In genomic region chr5:90095292-90096060, GRCh38 we compare ENCODE assay signal across 23 cellular contexts.
DNase-seq lines count a peak whose midpoint lies in the region; ATAC-seq, FAIRE-seq and TF ChIP-seq lines count a peak whose summit lies in the region.
"Had no signal": no experiment of that assay in that cellular context is flagged by ENCODE, and none has a peak within 500 bp of the region (broad histone marks: within the 10 kb centered on the region; RNA-seq: fewer than 3 reads in every experiment).

No MANE protein-coding gene starts in this region.

- BruUV-seq in A673 (replicated peaks; lab: Mats Ljungman, UMichigan) (no TSS peak), IMR-90 (replicated peaks; lab: Mats Ljungman, UMichigan) (no TSS peak)

- no peak for TF ChIP-seq POLR2A in IMR-90 (IDR thresholded peaks at IDR 0.05; ENCODE audit: low read depth, low read length)

- H3K27me3 Mint-ChIP-seq in natural killer cell (ENCODE audit: low read depth in 2 of 2), result no peaks in the 10 kb centered on the region

- H3K36me3 ChIP-seq in A673 (ENCODE audit: insufficient read depth, low read length, poor library complexity, severe bottlenecking) (no peaks in the 10 kb centered on the region), IMR-90 (ENCODE audit: control insufficient read depth, insufficient read depth, low read length) (no peaks in the 10 kb centered on the region), bronchial epithelial cell (ENCODE audit: control insufficient read depth, insufficient read depth, low read length) (no peaks in the 10 kb centered on the region)
- H3K36me3 ChIP-seq: BLaER1 treated with 17β-estradiol and CSF1 and Interleukin-3, amounts not matched to agents 10 nM and 100 nM had no signal

- H3K4me1 Mint-ChIP-seq in natural killer cell, result no peaks in the 10 kb centered on the region

- H4K91ac ChIP-seq in IMR-90 (ENCODE audit: insufficient read depth, low read depth, low read length), result no peak overlapping the region

- H2BK120ac ChIP-seq in IMR-90 (ENCODE audit: low read depth, low read length), result no peak overlapping the region

- peaks cover 3 to 12% of the 10 kb centered on the region in 2 donors for H3K9me3 Mint-ChIP-seq in natural killer cell
- H3K9me3 Mint-ChIP-seq: CD8-positive, alpha-beta T cell had no signal

- no peak overlapping the region for H3K56ac ChIP-seq in IMR-90 (ENCODE audit: extremely low read depth, insufficient read depth, low read length)

- POLR2A ChIA-PET in A673 (lab: Charles Lee; ENCODE audit: low non-redundant PET) (no interaction called here), IMR-90 (lab: Charles Lee; ENCODE audit: unreplicated experiment) (no interaction called here)

- H2AK5ac ChIP-seq in IMR-90 (ENCODE audit: low read depth, low read length), result no peak overlapping the region

- H4K8ac ChIP-seq in IMR-90 (ENCODE audit: low read depth in 2 of 2, low read length in 2 of 2), result no peak overlapping the region

- TF ChIP-seq CTCF in A673 (conservative IDR thresholded peaks at IDR 0.05; ENCODE audit: low read depth, low read length) (no peak), IMR-90 (conservative IDR thresholded peaks at IDR 0.05; ENCODE audit: low read depth, low read length) (no peak), bronchial epithelial cell (IDR thresholded peaks at IDR 0.05; ENCODE audit: insufficient read depth, low read length, severe bottlenecking) (no peak), natural killer cell (IDR thresholded peaks at IDR 0.05) (no peak)

- in situ Hi-C loops in IMR-90 (cut with MboI; ENCODE audit: low sequenced_read_pairs), result no loop called here

- no peaks in the 10 kb centered on the region for H4K20me1 ChIP-seq in IMR-90 (ENCODE audit: insufficient read depth, low read length)
- H4K20me1 ChIP-seq: BLaER1 treated with 17β-estradiol and CSF1 and Interleukin-3, amounts not matched to agents 10 nM and 100 nM had no signal

- intact Hi-C loops in A673 (cut with micrococcal nuclease; ENCODE audit: unreplicated experiment) (loop anchor here (2.0 kb wide), 1 partner anchor 165 kb away; no protein-coding TSS in a partner anchor), IMR-90 (cut with micrococcal nuclease) (no loop called here), natural killer cell (cut with micrococcal nuclease) (no loop called here)

- no peak overlapping the region for H4K5ac ChIP-seq in IMR-90 (ENCODE audit: low read depth, low read length)

- H3K9ac ChIP-seq in IMR-90 (ENCODE audit: low read depth, low read length), result no peak overlapping the region
- H3K9ac ChIP-seq: BLaER1 treated with 17β-estradiol and CSF1 and Interleukin-3, amounts not matched to agents 10 nM and 100 nM; KMS-11 had no signal

- H3K27ac Mint-ChIP-seq in natural killer cell, result no peak overlapping the region
- H3K27ac Mint-ChIP-seq: CD8-positive, alpha-beta T cell had no signal

- H3K4me1 ChIP-seq in A673 (ENCODE audit: insufficient read depth, low read length, poor library complexity, severe bottlenecking) (peaks cover 53% of the 10 kb centered on the region), IMR-90 (ENCODE audit: control insufficient read depth, insufficient read depth, low read length) (no peaks in the 10 kb centered on the region)

- no peak overlapping the region for H2AFZ ChIP-seq in IMR-90 (replicated peaks; ENCODE audit: low read length, poor library complexity)

- H3K18ac ChIP-seq in IMR-90 (ENCODE audit: low read depth, low read length), result no peak overlapping the region

- H3K4me3 Mint-ChIP-seq in natural killer cell, result no peak overlapping the region
- H3K4me3 Mint-ChIP-seq: CD8-positive, alpha-beta T cell had no signal

- no peak overlapping the region for H3K4ac ChIP-seq in IMR-90 (ENCODE audit: low read depth, low read length)

- no peak overlapping the region for H2BK20ac ChIP-seq in IMR-90 (ENCODE audit: low read depth, low read length)

- H3K36me3 Mint-ChIP-seq in natural killer cell, result no peaks in the 10 kb centered on the region
- H3K36me3 Mint-ChIP-seq: CD8-positive, alpha-beta T cell had no signal

- dilution Hi-C loops in IMR-90 (cut with HindIII; ENCODE audit: low sequenced_read_pairs, unreplicated experiment), result no loop called here

- no peak for TF ChIP-seq RAD21 in IMR-90 (IDR thresholded peaks at IDR 0.05; ENCODE audit: low read length)

- no peak overlapping the region for H3K4me3 ChIP-seq in A673 (ENCODE audit: low read depth, low read length, poor library complexity, severe bottlenecking)
- H3K4me3 ChIP-seq in IMR-90 (ENCODE audit: insufficient read depth, low read depth, low read length), result no peak overlapping the region
- H3K4me3 ChIP-seq in bronchial epithelial cell (ENCODE audit: low read depth, low read length), result no peak overlapping the region
- H3K4me3 ChIP-seq: BLaER1 treated with 17β-estradiol and CSF1 and Interleukin-3, amounts not matched to agents 10 nM and 100 nM had no signal

- H3K27me3 ChIP-seq in A673 (replicated peaks; ENCODE audit: insufficient read depth, low read depth, low read length, poor library complexity) (no peaks in the 10 kb centered on the region), IMR-90 (ENCODE audit: control insufficient read depth, insufficient read depth, low read length) (no peaks in the 10 kb centered on the region), bronchial epithelial cell (ENCODE audit: control insufficient read depth, insufficient read depth, low read length) (no peaks in the 10 kb centered on the region)
- H3K27me3 ChIP-seq: BLaER1 treated with 17β-estradiol and CSF1 and Interleukin-3, amounts not matched to agents 10 nM and 100 nM had no signal

- no peaks in the 10 kb centered on the region for H3K9me1 ChIP-seq in IMR-90 (ENCODE audit: insufficient read depth, low read length)

- DNase-seq in A673 (ENCODE audit: low spot score), result no peak
- no peak for DNase-seq in IMR-90
- DNase-seq in bronchial epithelial cell (ENCODE audit: low read depth), result peak; percentile 86
- DNase-seq in iris pigment epithelial cell (ENCODE audit: low read depth), result peak; percentile 24
- DNase-seq in natural killer cell, result no peak
- DNase-seq in HCEC 1CT, result no peak
- DNase-seq: Calu3; CD8-positive, alpha-beta T cell; DMS53; GDM1; NCI-H1105 treated with DMSO at 0.1 percent for 48 hours; NCI-H1694; NCI-H2081 treated with DMSO at 0.1 percent for 48 hours; NCI-H2171 treated with DMSO at 0.1 percent for 48 hours; NCI-H524 treated with DMSO at 0.1 percent for 48 hours; OCI-M1; Right ventricle myocardium superior had no signal

- H2BK5ac ChIP-seq in IMR-90 (ENCODE audit: low read depth, low read length, poor library complexity, severe bottlenecking), result no peak overlapping the region

- H3K27ac ChIP-seq in A673 (ENCODE audit: low read depth, low read length, poor library complexity, severe bottlenecking) (peak overlapping the region; percentile 72), IMR-90 (ENCODE audit: insufficient read depth, low read length) (no peak overlapping the region)
- H3K27ac ChIP-seq: BLaER1 treated with 17β-estradiol and CSF1 and Interleukin-3, amounts not matched to agents 10 nM and 100 nM; KMS-11 had no signal

- H3K9me3 ChIP-seq in A673 (ENCODE audit: low read depth, low read length, poor library complexity, severe bottlenecking) (no peaks in the 10 kb centered on the region), IMR-90 (ENCODE audit: control insufficient read depth, insufficient read depth, low read length) (no peaks in the 10 kb centered on the region)
- H3K9me3 ChIP-seq: BLaER1 treated with 17β-estradiol and CSF1 and Interleukin-3, amounts not matched to agents 10 nM and 100 nM had no signal

- H2BK15ac ChIP-seq in IMR-90 (ENCODE audit: low read depth, low read length), result no peak overlapping the region

- H3K79me1 ChIP-seq in IMR-90 (ENCODE audit: low read depth in 1 of 2, low read length in 2 of 2), result no peaks in the 10 kb centered on the region

- no peak overlapping the region for H3K4me2 ChIP-seq in IMR-90 (ENCODE audit: low read depth, low read length)
- H3K4me2 ChIP-seq: BLaER1 treated with 17β-estradiol and CSF1 and Interleukin-3, amounts not matched to agents 10 nM and 100 nM; KMS-11 had no signal

- CTCF ChIA-PET in A673 (lab: Charles Lee), result no interaction called here
- CTCF ChIA-PET in IMR-90 (lab: Yijun Ruan, JAX), result no interaction called here

- no peak overlapping the region for H2AK9ac ChIP-seq in IMR-90 (replicated peaks; ENCODE audit: low read depth, low read length, poor library complexity)

- H3K14ac ChIP-seq in IMR-90 (replicated peaks; ENCODE audit: low read depth, low read length), result no peak overlapping the region

- WGBS in IMR-90 (ENCODE audit: extremely low coverage in 2 of 2, insufficient read length in 1 of 2), 2 experiments, result no CpG with 5 or more reads among the region's 3 CpGs

- no peak overlapping the region for H3K23ac ChIP-seq in IMR-90 (ENCODE audit: low read depth, low read length)

- no peak for ATAC-seq in IMR-90 (ENCODE audit: low read depth)
- ATAC-seq in GM19452 (IDR thresholded peaks at IDR 0.05; ENCODE audit: unreplicated experiment), result no peak
- ATAC-seq in HG03097 (IDR thresholded peaks at IDR 0.05; ENCODE audit: low FRiP score, unreplicated experiment), result no peak
- no peak for ATAC-seq in natural killer cell
- ATAC-seq: CD8-positive, alpha-beta T cell had no signal

- no peak for FAIRE-seq in bronchial epithelial cell (lab: Jason Lieb, UNC)
- FAIRE-seq: GM18507, H1 had no signal

TF ChIP-seq in IMR-90, 13 proteins besides CTCF, POLR2A, EP300 and RAD21:
- TF ChIP-seq NFE2L2 (IDR thresholded peaks at IDR 0.05; ENCODE audit: low read depth, low read length) (0 out of 2 replicates have a peak, but pooled peaks have one; percentile 22), MAFK (IDR thresholded peaks at IDR 0.05; ENCODE audit: low read depth, low read length) (no peak)

Comparison
In these comparisons a context has a peak if more than half of its experiments do, and no peak if none do; other contexts are left out.
1. DNase-seq: peak in bronchial epithelial cell (single experiment) and iris pigment epithelial cell (single experiment); none in A673 (single experiment), IMR-90 (single experiment), natural killer cell (single experiment) and HCEC 1CT (single experiment).